8 cellular contexts compared by ENCODE assay signal in the genomic region with DNA sequence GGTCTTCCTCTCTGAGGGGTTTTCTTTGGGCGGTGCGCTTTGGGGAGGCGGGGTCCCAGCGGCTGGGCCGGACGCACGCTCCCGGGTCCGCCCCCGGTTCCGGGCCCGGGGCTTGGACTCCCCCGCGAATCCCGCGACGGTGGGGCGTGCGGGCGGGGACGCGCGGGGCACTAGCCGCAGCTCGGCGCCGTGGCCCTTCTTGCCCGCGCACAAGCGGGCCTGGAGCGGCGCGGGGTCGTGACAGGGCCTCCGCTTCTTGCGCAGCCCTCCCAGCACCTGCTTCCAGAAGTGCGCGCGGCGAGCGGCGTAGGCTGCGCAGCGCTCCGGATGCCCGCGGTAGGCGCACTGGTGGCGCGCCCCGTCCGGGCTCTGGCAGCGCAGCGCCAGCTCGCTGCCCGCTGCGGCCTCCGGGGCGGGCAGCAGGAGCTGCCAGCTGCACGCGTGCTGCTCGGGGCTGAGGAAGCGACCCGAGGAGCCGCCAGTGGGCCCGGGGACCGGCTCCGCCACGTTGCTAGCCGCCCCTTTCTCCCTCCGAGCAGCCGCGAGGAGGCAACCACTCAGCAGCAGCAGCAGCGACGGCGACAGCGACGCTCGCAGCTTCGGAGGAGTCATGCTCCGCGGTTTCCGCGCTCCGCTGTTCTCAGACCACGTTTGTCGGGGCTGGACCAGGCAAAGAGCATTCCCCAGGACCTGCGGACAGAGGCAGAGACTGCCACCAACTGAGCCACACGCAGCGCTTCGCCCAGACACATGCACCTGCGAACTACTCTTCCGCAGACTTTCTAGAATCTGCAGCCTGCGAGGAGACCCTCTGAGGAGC. TPM values are rescaled to one million over a fixed set of nuclear protein-coding genes. Genes with fewer than 3 reads are reported as not detected.
DNase-seq lines count a peak whose midpoint lies in the region; ATAC-seq and TF ChIP-seq lines count a peak whose summit lies in the region.

No MANE protein-coding gene starts in this region.

- H3K4me3 ChIP-seq in HUES6 (ENCODE audit: low read depth, low read length) (peak overlapping the region; percentile 86), fibroblast of mammary gland (ENCODE audit: control insufficient read depth, low read depth, low read length) (peak overlapping the region; percentile 61)

- ATAC-seq in GM21447 (IDR thresholded peaks at IDR 0.05; ENCODE audit: unreplicated experiment) = peak; percentile 89
- peak; percentile 82 to 86 for ATAC-seq in naive thymus-derived CD8-positive, alpha-beta T cell

- DNase-seq in DMS79 (lab: John Stamatoyannopoulos, UW) (peak; percentile 7), OCI-M1 (lab: John Stamatoyannopoulos, UW) (peak; percentile 97), fibroblast of mammary gland (ENCODE audit: low read depth) (peak; percentile 59)
- peak; percentile 80 to 85 for DNase-seq in activated T-cell treated with anti-CD3 and anti-CD28 coated beads, Interleukin-2, amount 50 U/mL, for 48 hours
- DNase-seq in naive thymus-derived CD8-positive, alpha-beta T cell = peak; percentile 44 to 84 (median 69)
- peak; percentile 70 for DNase-seq in stimulated activated naive CD4-positive, alpha-beta T cell treated with Interleukin-2 at 50 U/mL for 16 hours (lab: John Stamatoyannopoulos, UW)

- peaks cover 0 to 3% (median 0%) of the 10 kb centered on the region in 3 donors for H3K36me3 Mint-ChIP-seq in naive thymus-derived CD8-positive, alpha-beta T cell

- H3K9me3 Mint-ChIP-seq in naive thymus-derived CD8-positive, alpha-beta T cell = no peaks in the 10 kb centered on the region

- H3K4me3 Mint-ChIP-seq in naive thymus-derived CD8-positive, alpha-beta T cell = peak overlapping the region; percentile 85 to 97 (median 92)

- peaks cover 0 to 6% (median 0%) of the 10 kb centered on the region in 5 donors for H3K27me3 Mint-ChIP-seq in naive thymus-derived CD8-positive, alpha-beta T cell

- H3K27ac Mint-ChIP-seq in naive thymus-derived CD8-positive, alpha-beta T cell = peak overlapping the region; percentile 90 to 96 (median 93)

- H3K9me3 ChIP-seq in HUES6 (ENCODE audit: control insufficient read depth, insufficient read depth, low read depth, low read length) = no peaks in the 10 kb centered on the region

- TF ChIP-seq CTCF in fibroblast of mammary gland (conservative IDR thresholded peaks at IDR 0.05; ENCODE audit: control insufficient read depth, insufficient read depth, low read depth, low read length) = peak; percentile 22

- H3K9ac ChIP-seq in HUES6 (ENCODE audit: low read length) = peak overlapping the region; percentile 80

- H3K36me3 ChIP-seq in HUES6 (ENCODE audit: control insufficient read depth, insufficient read depth, low read length) = peaks cover 10% of the 10 kb centered on the region

- H3K27me3 ChIP-seq in HUES6 (ENCODE audit: control insufficient read depth, insufficient read depth, low read length) = no peaks in the 10 kb centered on the region

- peak overlapping the region; percentile 49; the same call in 1 of the 2 replicates for H3K27ac ChIP-seq in HUES6 (ENCODE audit: low read depth, low read length)

- peaks cover 8 to 28% (median 21%) of the 10 kb centered on the region in 4 donors for H3K4me1 Mint-ChIP-seq in naive thymus-derived CD8-positive, alpha-beta T cell

- POLR2A ChIA-PET in naive thymus-derived CD8-positive, alpha-beta T cell (lab: Charles Lee) = interaction anchor here (0.6 to 2.6 kb wide), 13 partner anchors 9 to 747 kb away, joined by 3 to 51 read pairs (median 4); a partner anchor contains a TSS

- peaks cover 4% of the 10 kb centered on the region; the same call in 1 of the 2 replicates for H3K4me1 ChIP-seq in HUES6 (ENCODE audit: control insufficient read depth, insufficient read depth, low read length)

RNA-seq across cellular contexts. Expression of a gene that starts 0.7 kb away (rescaled TPM):
- 10 to 100 TPM in 1 of 2 experiments, 1 to 10 TPM in 1; 9.4 to 10.2 TPM for total RNA-seq in naive thymus-derived CD8-positive, alpha-beta T cell
- 1 to 10 TPM; 2.5 to 4.0 (median 2.7) TPM for polyA plus RNA-seq in naive thymus-derived CD8-positive, alpha-beta T cell

RNA-seq across cellular contexts. Expression of a gene that starts 15.0 kb away (rescaled TPM):
- 10 to 100 TPM; 81.6 to 82.7 TPM for total RNA-seq in naive thymus-derived CD8-positive, alpha-beta T cell
- polyA plus RNA-seq in naive thymus-derived CD8-positive, alpha-beta T cell = 1 to 10 TPM; 7.9 to 9.1 (median 8.6) TPM

Comparison
In these comparisons a context has a peak if more than half of its experiments do, and no peak if none do; other contexts are left out.
1. Peak in every context shown above with its lines: DNase-seq, ATAC-seq, H3K4me3 ChIP-seq and H3K27ac ChIP-seq.
2. DNase-seq: peak in every context shown above with its lines; median percentile 97 in OCI-M1; 82 in activated T-cell treated with anti-CD3 and anti-CD28 coated beads, Interleukin-2, amount 50 U/mL, for 48 hours; 70 in stimulated activated naive CD4-positive, alpha-beta T cell treated with Interleukin-2 at 50 U/mL for 16 hours; 69 in naive thymus-derived CD8-positive, alpha-beta T cell; 59 in fibroblast of mammary gland; 7 in DMS79.